In the genomic region with DNA sequence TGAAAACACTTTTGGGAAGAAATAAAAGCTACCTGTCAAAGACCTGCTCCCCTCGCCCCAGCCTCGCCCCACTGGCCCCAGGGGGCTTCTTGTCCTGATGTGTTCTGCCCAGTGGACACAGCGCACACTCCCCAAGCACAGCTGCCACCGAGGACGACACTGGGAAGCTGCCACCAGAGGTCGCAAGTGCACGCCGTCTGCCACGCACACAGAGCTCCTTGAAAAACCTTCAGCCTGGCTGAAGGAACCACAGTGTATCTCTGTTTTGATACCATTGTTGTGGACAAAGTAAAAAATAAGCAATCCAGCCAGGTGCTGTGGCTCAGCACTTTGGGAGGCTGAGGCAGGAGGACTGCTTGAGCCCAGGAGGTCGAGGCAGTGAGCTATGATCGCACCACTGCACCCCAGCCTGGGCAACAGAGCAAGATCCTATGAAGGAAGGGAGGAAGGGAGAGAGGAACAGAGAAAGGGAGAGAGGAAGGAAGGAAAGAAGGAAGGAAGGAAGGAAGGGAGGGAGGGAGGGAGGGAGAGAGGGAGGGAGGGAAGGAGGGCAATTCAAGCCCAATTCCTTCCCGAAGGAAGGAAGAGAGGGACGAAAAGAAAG, we compare ENCODE assay signal across 8 cellular contexts. TPM values are rescaled to one million over a fixed set of nuclear protein-coding genes. Genes with fewer than 3 reads are reported as not detected.
A peak's percentile ranks its signal among the peaks of the same experiment; 100 is the strongest.
DNase-seq lines count a peak whose midpoint lies in the region; ATAC-seq, FAIRE-seq and TF ChIP-seq lines count a peak whose summit lies in the region.

No MANE protein-coding gene starts in this region.

- no peak for FAIRE-seq in kidney (lab: Jason Lieb, UNC)

- DNase-seq in AG20443 (ENCODE audit: low spot score), result peak; percentile 90
- peak; percentile 76 for DNase-seq in NCI-H2171 (lab: John Stamatoyannopoulos, UW)
- peak; percentile 88 for DNase-seq in WERI-Rb-1
- DNase-seq in breast epithelium (ENCODE audit: low spot score in 2 of 2), result peak; percentile 34 to 76
- peak; percentile 86 for DNase-seq in kidney
- peak; percentile 71 to 77 for DNase-seq in stimulated activated CD4-positive, alpha-beta T cell treated with anti-CD3 and anti-CD28 coated beads, Interleukin-2, amount 100 ng/mL, for 24 hours

- H3K9me3 ChIP-seq in WERI-Rb-1 (ENCODE audit: severe bottlenecking) (no peaks in the 10 kb centered on the region), breast epithelium (no peaks in the 10 kb centered on the region), kidney (ENCODE audit: control insufficient read depth in 1 of 2, low read length in 2 of 2) (no peaks in the 10 kb centered on the region)

- H3K27me3 ChIP-seq in WERI-Rb-1 (ENCODE audit: insufficient read depth, low read depth, severe bottlenecking), result no peaks in the 10 kb centered on the region
- H3K27me3 ChIP-seq in breast epithelium, result no peaks in the 10 kb centered on the region

- ATAC-seq in GM19463 (IDR thresholded peaks at IDR 0.05; ENCODE audit: unreplicated experiment) (peak; percentile 48), HG02642 (IDR thresholded peaks at IDR 0.05; ENCODE audit: poor library complexity, unreplicated experiment) (no peak)

- H3K36me3 ChIP-seq in WERI-Rb-1, result no peaks in the 10 kb centered on the region
- no peaks in the 10 kb centered on the region for H3K36me3 ChIP-seq in breast epithelium
- no peaks in the 10 kb centered on the region for H3K36me3 ChIP-seq in kidney (ENCODE audit: control insufficient read depth in 1 of 2, insufficient read depth in 2 of 2, low read length in 2 of 2)

- H3K4me1 ChIP-seq in breast epithelium (no peaks in the 10 kb centered on the region), kidney (ENCODE audit: control insufficient read depth in 1 of 2, insufficient read depth in 1 of 2, low read depth in 1 of 2, low read length in 2 of 2) (no peaks in the 10 kb centered on the region)

- peak overlapping the region; percentile 49 for H3K4me3 ChIP-seq in WERI-Rb-1 (ENCODE audit: low read depth, low read length)
- no peak overlapping the region for H3K4me3 ChIP-seq in breast epithelium
- H3K4me3 ChIP-seq in kidney (ENCODE audit: low read length in 2 of 2), result no peak overlapping the region

- peak; percentile 97 for TF ChIP-seq CTCF in WERI-Rb-1 (IDR thresholded peaks at IDR 0.05; ENCODE audit: low read depth, low read length)
- peak in 2 of 3 donors; percentile 68 to 75 for TF ChIP-seq CTCF in breast epithelium (IDR thresholded peaks at IDR 0.05)
- peak; percentile 67 for TF ChIP-seq CTCF in kidney (IDR thresholded peaks at IDR 0.05; ENCODE audit: borderline replicate concordance, extremely low read depth, insufficient read depth)

- no peak for TF ChIP-seq POLR2A in breast epithelium (IDR thresholded peaks at IDR 0.05)

- H3K9ac ChIP-seq in kidney (ENCODE audit: low read length in 2 of 2), result no peak overlapping the region

- intact Hi-C loops in breast epithelium (cut with DNase I; ENCODE audit: low total_unique reads) (no loop called here), kidney (cut with DNase I) (no loop called here)

- H3K27ac ChIP-seq in WERI-Rb-1 (peak overlapping the region; percentile 86), breast epithelium (no peak overlapping the region), kidney (ENCODE audit: low read depth in 2 of 2, low read length in 2 of 2) (no peak overlapping the region)

RNA-seq across cellular contexts. Expression of gene CEBPG, which starts 57.3 kb away (rescaled TPM):
- total RNA-seq in breast epithelium (10 to 100 TPM; 23.3 to 32.0 (median 23.4) TPM), kidney (22.4 TPM)
- 13.0 TPM for polyA plus RNA-seq in kidney (ENCODE audit: insufficient read depth, low read depth, low replicate concordance)
